1 cellular context compared by ENCODE assay signal in the genomic region with DNA sequence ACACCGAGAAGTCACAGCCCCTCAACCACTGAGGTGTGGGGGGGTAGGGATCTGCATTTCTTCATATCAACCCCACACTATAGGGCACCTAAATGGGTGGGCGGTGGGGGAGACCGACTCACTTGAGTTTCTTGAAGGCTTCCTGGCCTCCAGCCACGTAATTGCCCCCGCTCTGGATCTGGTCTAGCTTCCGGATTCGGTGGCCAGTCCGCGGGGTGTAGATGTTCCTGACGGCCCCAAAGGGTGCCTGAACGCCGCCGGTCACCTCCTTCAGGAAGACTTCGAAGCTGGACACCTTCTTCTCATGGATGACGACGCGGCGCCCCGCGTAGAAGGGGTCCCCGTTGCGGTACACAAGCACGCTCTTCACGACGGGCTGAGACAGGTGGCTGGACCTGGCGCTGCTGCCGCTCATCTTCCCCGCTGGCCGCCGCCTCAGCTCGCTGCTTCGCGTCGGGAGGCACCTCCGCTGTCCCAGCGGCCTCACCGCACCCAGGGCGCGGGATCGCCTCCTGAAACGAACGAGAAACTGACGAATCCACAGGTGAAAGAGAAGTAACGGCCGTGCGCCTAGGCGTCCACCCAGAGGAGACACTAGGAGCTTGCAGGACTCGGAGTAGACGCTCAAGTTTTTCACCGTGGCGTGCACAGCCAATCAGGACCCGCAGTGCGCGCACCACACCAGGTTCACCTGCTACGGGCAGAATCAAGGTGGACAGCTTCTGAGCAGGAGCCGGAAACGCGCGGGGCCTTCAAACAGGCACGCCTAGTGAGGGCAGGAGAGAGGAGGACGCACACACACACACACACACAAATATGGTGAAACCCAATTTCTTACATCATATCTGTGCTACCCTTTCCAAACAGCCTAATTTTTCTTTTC.
A peak's percentile ranks its signal among the peaks of the same experiment; 100 is the strongest.
TF ChIP-seq lines count a peak whose summit lies in the region.

A gene (minus strand): TSS at position 724 of the 883 bp plus-strand sequence. CDS start 309 bp downstream, at position 415.

TF ChIP-seq in HEK293, 187 proteins besides CTCF, POLR2A, EP300 and RAD21 (continued from another document and continues in another):
- TF ChIP-seq, protein P1, sequence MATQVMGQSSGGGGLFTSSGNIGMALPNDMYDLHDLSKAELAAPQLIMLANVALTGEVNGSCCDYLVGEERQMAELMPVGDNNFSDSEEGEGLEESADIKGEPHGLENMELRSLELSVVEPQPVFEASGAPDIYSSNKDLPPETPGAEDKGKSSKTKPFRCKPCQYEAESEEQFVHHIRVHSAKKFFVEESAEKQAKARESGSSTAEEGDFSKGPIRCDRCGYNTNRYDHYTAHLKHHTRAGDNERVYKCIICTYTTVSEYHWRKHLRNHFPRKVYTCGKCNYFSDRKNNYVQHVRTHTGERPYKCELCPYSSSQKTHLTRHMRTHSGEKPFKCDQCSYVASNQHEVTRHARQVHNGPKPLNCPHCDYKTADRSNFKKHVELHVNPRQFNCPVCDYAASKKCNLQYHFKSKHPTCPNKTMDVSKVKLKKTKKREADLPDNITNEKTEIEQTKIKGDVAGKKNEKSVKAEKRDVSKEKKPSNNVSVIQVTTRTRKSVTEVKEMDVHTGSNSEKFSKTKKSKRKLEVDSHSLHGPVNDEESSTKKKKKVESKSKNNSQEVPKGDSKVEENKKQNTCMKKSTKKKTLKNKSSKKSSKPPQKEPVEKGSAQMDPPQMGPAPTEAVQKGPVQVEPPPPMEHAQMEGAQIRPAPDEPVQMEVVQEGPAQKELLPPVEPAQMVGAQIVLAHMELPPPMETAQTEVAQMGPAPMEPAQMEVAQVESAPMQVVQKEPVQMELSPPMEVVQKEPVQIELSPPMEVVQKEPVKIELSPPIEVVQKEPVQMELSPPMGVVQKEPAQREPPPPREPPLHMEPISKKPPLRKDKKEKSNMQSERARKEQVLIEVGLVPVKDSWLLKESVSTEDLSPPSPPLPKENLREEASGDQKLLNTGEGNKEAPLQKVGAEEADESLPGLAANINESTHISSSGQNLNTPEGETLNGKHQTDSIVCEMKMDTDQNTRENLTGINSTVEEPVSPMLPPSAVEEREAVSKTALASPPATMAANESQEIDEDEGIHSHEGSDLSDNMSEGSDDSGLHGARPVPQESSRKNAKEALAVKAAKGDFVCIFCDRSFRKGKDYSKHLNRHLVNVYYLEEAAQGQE (tag by site-specific recombination; IDR thresholded peaks at IDR 0.05), result peak; percentile 46
- TF ChIP-seq SALL2 (tag by site-specific recombination; IDR thresholded peaks at IDR 0.05; ENCODE audit: borderline replicate concordance) (no peak), ZNF530 (tag by site-specific recombination; IDR thresholded peaks at IDR 0.05; ENCODE audit: low read depth) (no peak), EGR2 (tag by site-specific recombination; IDR thresholded peaks at IDR 0.05; ENCODE audit: low read depth) (peak; percentile 54), ZNF768 (tag by site-specific recombination; IDR thresholded peaks at IDR 0.05) (no peak), ZNF555 (tag by site-specific recombination; conservative IDR thresholded peaks at IDR 0.05) (no peak), ZNF354C (tag by site-specific recombination; IDR thresholded peaks at IDR 0.05; ENCODE audit: borderline replicate concordance, low read depth) (no peak), ZNF514 (tag by site-specific recombination; IDR thresholded peaks at IDR 0.05) (no peak), ZNF133 (tag by site-specific recombination; IDR thresholded peaks at IDR 0.05) (no peak), ZBTB20 (tag by site-specific recombination; IDR thresholded peaks at IDR 0.05) (peak; percentile 69), ZNF324 (tag by site-specific recombination; IDR thresholded peaks at IDR 0.05) (no peak), ZNF776 (tag by site-specific recombination; IDR thresholded peaks at IDR 0.05; ENCODE audit: borderline replicate concordance) (no peak), ZNF146 (tag by site-specific recombination; IDR thresholded peaks at IDR 0.05) (peak; percentile 55; the same call in 1 of the 2 replicates), SP7 (tag by site-specific recombination; IDR thresholded peaks at IDR 0.05) (peak; percentile 74; the same call in 1 of the 2 replicates), KLF8 (tag by site-specific recombination; IDR thresholded peaks at IDR 0.05) (peak; percentile 80), ZNF121 (tag by site-specific recombination; IDR thresholded peaks at IDR 0.05) (peak; percentile 15; the same call in 1 of the 2 replicates), ZNF416 (tag by site-specific recombination; IDR thresholded peaks at IDR 0.05) (no peak), WT1 (tag by site-specific recombination; IDR thresholded peaks at IDR 0.05) (peak; percentile 36)
- TF ChIP-seq, protein P2, sequence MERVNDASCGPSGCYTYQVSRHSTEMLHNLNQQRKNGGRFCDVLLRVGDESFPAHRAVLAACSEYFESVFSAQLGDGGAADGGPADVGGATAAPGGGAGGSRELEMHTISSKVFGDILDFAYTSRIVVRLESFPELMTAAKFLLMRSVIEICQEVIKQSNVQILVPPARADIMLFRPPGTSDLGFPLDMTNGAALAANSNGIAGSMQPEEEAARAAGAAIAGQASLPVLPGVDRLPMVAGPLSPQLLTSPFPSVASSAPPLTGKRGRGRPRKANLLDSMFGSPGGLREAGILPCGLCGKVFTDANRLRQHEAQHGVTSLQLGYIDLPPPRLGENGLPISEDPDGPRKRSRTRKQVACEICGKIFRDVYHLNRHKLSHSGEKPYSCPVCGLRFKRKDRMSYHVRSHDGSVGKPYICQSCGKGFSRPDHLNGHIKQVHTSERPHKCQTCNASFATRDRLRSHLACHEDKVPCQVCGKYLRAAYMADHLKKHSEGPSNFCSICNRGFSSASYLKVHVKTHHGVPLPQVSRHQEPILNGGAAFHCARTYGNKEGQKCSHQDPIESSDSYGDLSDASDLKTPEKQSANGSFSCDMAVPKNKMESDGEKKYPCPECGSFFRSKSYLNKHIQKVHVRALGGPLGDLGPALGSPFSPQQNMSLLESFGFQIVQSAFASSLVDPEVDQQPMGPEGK (tag by site-specific recombination; IDR thresholded peaks at IDR 0.05), result peak; percentile 78
- TF ChIP-seq, protein P3, sequence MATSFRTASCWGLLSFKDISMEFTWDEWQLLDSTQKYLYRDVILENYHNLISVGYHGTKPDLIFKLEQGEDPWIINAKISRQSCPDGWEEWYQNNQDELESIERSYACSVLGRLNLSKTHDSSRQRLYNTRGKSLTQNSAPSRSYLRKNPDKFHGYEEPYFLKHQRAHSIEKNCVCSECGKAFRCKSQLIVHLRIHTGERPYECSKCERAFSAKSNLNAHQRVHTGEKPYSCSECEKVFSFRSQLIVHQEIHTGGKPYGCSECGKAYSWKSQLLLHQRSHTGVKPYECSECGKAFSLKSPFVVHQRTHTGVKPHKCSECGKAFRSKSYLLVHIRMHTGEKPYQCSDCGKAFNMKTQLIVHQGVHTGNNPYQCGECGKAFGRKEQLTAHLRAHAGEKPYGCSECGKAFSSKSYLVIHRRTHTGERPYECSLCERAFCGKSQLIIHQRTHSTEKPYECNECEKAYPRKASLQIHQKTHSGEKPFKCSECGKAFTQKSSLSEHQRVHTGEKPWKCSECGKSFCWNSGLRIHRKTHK (tag by site-specific recombination; IDR thresholded peaks at IDR 0.05), result no peak
- TF ChIP-seq, protein P4, sequence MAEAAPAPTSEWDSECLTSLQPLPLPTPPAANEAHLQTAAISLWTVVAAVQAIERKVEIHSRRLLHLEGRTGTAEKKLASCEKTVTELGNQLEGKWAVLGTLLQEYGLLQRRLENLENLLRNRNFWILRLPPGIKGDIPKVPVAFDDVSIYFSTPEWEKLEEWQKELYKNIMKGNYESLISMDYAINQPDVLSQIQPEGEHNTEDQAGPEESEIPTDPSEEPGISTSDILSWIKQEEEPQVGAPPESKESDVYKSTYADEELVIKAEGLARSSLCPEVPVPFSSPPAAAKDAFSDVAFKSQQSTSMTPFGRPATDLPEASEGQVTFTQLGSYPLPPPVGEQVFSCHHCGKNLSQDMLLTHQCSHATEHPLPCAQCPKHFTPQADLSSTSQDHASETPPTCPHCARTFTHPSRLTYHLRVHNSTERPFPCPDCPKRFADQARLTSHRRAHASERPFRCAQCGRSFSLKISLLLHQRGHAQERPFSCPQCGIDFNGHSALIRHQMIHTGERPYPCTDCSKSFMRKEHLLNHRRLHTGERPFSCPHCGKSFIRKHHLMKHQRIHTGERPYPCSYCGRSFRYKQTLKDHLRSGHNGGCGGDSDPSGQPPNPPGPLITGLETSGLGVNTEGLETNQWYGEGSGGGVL (tag by site-specific recombination; IDR thresholded peaks at IDR 0.05), result peak; percentile 80
- TF ChIP-seq, protein P5, sequence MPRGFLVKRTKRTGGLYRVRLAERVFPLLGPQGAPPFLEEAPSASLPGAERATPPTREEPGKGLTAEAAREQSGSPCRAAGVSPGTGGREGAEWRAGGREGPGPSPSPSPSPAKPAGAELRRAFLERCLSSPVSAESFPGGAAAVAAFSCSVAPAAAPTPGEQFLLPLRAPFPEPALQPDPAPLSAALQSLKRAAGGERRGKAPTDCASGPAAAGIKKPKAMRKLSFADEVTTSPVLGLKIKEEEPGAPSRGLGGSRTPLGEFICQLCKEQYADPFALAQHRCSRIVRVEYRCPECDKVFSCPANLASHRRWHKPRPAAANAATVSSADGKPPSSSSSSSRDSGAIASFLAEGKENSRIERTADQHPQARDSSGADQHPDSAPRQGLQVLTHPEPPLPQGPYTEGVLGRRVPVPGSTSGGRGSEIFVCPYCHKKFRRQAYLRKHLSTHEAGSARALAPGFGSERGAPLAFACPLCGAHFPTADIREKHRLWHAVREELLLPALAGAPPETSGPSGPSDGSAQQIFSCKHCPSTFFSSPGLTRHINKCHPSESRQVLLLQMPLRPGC (tag by site-specific recombination; IDR thresholded peaks at IDR 0.05), result no peak
- TF ChIP-seq, protein P6, sequence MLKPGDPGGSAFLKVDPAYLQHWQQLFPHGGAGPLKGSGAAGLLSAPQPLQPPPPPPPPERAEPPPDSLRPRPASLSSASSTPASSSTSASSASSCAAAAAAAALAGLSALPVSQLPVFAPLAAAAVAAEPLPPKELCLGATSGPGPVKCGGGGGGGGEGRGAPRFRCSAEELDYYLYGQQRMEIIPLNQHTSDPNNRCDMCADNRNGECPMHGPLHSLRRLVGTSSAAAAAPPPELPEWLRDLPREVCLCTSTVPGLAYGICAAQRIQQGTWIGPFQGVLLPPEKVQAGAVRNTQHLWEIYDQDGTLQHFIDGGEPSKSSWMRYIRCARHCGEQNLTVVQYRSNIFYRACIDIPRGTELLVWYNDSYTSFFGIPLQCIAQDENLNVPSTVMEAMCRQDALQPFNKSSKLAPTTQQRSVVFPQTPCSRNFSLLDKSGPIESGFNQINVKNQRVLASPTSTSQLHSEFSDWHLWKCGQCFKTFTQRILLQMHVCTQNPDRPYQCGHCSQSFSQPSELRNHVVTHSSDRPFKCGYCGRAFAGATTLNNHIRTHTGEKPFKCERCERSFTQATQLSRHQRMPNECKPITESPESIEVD (tag by site-specific recombination; IDR thresholded peaks at IDR 0.05), result no peak
- TF ChIP-seq, protein P7, sequence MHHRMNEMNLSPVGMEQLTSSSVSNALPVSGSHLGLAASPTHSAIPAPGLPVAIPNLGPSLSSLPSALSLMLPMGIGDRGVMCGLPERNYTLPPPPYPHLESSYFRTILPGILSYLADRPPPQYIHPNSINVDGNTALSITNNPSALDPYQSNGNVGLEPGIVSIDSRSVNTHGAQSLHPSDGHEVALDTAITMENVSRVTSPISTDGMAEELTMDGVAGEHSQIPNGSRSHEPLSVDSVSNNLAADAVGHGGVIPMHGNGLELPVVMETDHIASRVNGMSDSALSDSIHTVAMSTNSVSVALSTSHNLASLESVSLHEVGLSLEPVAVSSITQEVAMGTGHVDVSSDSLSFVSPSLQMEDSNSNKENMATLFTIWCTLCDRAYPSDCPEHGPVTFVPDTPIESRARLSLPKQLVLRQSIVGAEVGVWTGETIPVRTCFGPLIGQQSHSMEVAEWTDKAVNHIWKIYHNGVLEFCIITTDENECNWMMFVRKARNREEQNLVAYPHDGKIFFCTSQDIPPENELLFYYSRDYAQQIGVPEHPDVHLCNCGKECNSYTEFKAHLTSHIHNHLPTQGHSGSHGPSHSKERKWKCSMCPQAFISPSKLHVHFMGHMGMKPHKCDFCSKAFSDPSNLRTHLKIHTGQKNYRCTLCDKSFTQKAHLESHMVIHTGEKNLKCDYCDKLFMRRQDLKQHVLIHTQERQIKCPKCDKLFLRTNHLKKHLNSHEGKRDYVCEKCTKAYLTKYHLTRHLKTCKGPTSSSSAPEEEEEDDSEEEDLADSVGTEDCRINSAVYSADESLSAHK (tag by site-specific recombination; IDR thresholded peaks at IDR 0.05), result no peak
- TF ChIP-seq, protein P8, sequence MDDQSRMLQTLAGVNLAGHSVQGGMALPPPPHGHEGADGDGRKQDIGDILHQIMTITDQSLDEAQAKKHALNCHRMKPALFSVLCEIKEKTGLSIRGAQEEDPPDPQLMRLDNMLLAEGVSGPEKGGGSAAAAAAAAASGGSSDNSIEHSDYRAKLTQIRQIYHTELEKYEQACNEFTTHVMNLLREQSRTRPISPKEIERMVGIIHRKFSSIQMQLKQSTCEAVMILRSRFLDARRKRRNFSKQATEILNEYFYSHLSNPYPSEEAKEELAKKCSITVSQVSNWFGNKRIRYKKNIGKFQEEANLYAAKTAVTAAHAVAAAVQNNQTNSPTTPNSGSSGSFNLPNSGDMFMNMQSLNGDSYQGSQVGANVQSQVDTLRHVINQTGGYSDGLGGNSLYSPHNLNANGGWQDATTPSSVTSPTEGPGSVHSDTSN (CRISPR knock-in tag; IDR thresholded peaks at IDR 0.05), result 0 out of 2 replicates have a peak, but pooled peaks have one; percentile 65
